In genomic region chr1:221284028-221284427, GRCh38 we compare ENCODE assay signal across 1 cellular context.
TF ChIP-seq lines count a peak whose summit lies in the region.

No MANE protein-coding gene starts in this region.

TF ChIP-seq in HEK293, 187 proteins besides CTCF, POLR2A, EP300 and RAD21 (continued from another document):
- TF ChIP-seq PRDM6 (tag by site-specific recombination; IDR thresholded peaks at IDR 0.05) (peak; percentile 86), MZF1 (tag by site-specific recombination; IDR thresholded peaks at IDR 0.05; ENCODE audit: borderline replicate concordance) (peak; percentile 34; the same call in 1 of the 2 replicates), ZNF184 (tag by site-specific recombination; IDR thresholded peaks at IDR 0.05) (peak; percentile 83; the same call in 1 of the 2 replicates), ZNF843 (tag by site-specific recombination; IDR thresholded peaks at IDR 0.05) (0 out of 2 replicates have a peak, but pooled peaks have one; percentile 37), TCF7L2 (IDR thresholded peaks at IDR 0.05; ENCODE audit: borderline replicate concordance, low read depth, low read length) (no peak), PRDM1 (tag by site-specific recombination; IDR thresholded peaks at IDR 0.05) (no peak), ZNF660 (tag by site-specific recombination; IDR thresholded peaks at IDR 0.05) (peak; percentile 97), FEZF1 (tag by site-specific recombination; IDR thresholded peaks at IDR 0.05) (peak; percentile 34; the same call in 1 of the 2 replicates), ZNF350 (tag by site-specific recombination; IDR thresholded peaks at IDR 0.05) (peak; percentile 90), ZNF394 (tag by site-specific recombination; IDR thresholded peaks at IDR 0.05; ENCODE audit: borderline replicate concordance) (no peak; the same call in 1 of the 2 replicates), ZNF529 (tag by site-specific recombination; IDR thresholded peaks at IDR 0.05; ENCODE audit: insufficient replicate concordance) (peak; percentile 58), ZNF112 (tag by site-specific recombination; IDR thresholded peaks at IDR 0.05) (no peak), KLF10 (tag by site-specific recombination; IDR thresholded peaks at IDR 0.05) (peak; percentile 73; the same call in 1 of the 2 replicates), TSHZ1 (tag by site-specific recombination; IDR thresholded peaks at IDR 0.05; ENCODE audit: borderline replicate concordance) (0 out of 2 replicates have a peak, but pooled peaks have one; percentile 29), ZNF544 (tag by site-specific recombination; IDR thresholded peaks at IDR 0.05) (peak; percentile 87; the same call in 1 of the 2 replicates), GLI2 (tag by site-specific recombination; IDR thresholded peaks at IDR 0.05; ENCODE audit: borderline replicate concordance, low read depth) (0 out of 2 replicates have a peak, but pooled peaks have one; percentile 30), ZNF132 (tag by site-specific recombination; IDR thresholded peaks at IDR 0.05; ENCODE audit: borderline replicate concordance) (peak; percentile 79; the same call in 1 of the 2 replicates), ZNF513 (tag by site-specific recombination; IDR thresholded peaks at IDR 0.05) (0 out of 2 replicates have a peak, but pooled peaks have one; percentile 16), WT1 (tag by site-specific recombination; IDR thresholded peaks at IDR 0.05) (0 out of 2 replicates have a peak, but pooled peaks have one; percentile 51), ZNF571 (tag by site-specific recombination; IDR thresholded peaks at IDR 0.05) (0 out of 2 replicates have a peak, but pooled peaks have one; percentile 66), BCL11B (tag by site-specific recombination; IDR thresholded peaks at IDR 0.05; ENCODE audit: low read depth) (no peak), ZNF677 (tag by site-specific recombination; IDR thresholded peaks at IDR 0.05) (peak; percentile 82), ZNF274 (IDR thresholded peaks at IDR 0.05; ENCODE audit: low read length) (no peak), ZNF274 (tag by site-specific recombination; IDR thresholded peaks at IDR 0.05; ENCODE audit: borderline replicate concordance) (no peak), GFI1B (tag by site-specific recombination; IDR thresholded peaks at IDR 0.05) (peak; percentile 76), INSM2 (tag by site-specific recombination; IDR thresholded peaks at IDR 0.05) (peak; percentile 87), ZNF561 (tag by site-specific recombination; IDR thresholded peaks at IDR 0.05; ENCODE audit: borderline replicate concordance) (peak; percentile 76; the same call in 1 of the 2 replicates), ZNF629 (tag by site-specific recombination; IDR thresholded peaks at IDR 0.05) (0 out of 2 replicates have a peak, but pooled peaks have one; percentile 19), SCRT1 (tag by site-specific recombination; IDR thresholded peaks at IDR 0.05; ENCODE audit: borderline replicate concordance) (no peak), ZEB2 (tag by site-specific recombination; IDR thresholded peaks at IDR 0.05) (peak; percentile 52; the same call in 1 of the 2 replicates), ZNF214 (tag by site-specific recombination; IDR thresholded peaks at IDR 0.05; ENCODE audit: borderline replicate concordance) (peak; percentile 54; the same call in 1 of the 2 replicates), ZNF626 (tag by site-specific recombination; IDR thresholded peaks at IDR 0.05) (peak; percentile 82; the same call in 1 of the 2 replicates), ZNF830 (tag by site-specific recombination; IDR thresholded peaks at IDR 0.05; ENCODE audit: low read depth) (peak; percentile 77; the same call in 1 of the 2 replicates), ZNF416 (tag by site-specific recombination; IDR thresholded peaks at IDR 0.05) (no peak), ZSCAN5A (tag by site-specific recombination; IDR thresholded peaks at IDR 0.05) (no peak), PRDM4 (tag by site-specific recombination; IDR thresholded peaks at IDR 0.05) (peak; percentile 81)
- TF ChIP-seq, protein P1, sequence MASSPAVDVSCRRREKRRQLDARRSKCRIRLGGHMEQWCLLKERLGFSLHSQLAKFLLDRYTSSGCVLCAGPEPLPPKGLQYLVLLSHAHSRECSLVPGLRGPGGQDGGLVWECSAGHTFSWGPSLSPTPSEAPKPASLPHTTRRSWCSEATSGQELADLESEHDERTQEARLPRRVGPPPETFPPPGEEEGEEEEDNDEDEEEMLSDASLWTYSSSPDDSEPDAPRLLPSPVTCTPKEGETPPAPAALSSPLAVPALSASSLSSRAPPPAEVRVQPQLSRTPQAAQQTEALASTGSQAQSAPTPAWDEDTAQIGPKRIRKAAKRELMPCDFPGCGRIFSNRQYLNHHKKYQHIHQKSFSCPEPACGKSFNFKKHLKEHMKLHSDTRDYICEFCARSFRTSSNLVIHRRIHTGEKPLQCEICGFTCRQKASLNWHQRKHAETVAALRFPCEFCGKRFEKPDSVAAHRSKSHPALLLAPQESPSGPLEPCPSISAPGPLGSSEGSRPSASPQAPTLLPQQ (tag by site-specific recombination; IDR thresholded peaks at IDR 0.05), result no peak
- TF ChIP-seq, protein P2, sequence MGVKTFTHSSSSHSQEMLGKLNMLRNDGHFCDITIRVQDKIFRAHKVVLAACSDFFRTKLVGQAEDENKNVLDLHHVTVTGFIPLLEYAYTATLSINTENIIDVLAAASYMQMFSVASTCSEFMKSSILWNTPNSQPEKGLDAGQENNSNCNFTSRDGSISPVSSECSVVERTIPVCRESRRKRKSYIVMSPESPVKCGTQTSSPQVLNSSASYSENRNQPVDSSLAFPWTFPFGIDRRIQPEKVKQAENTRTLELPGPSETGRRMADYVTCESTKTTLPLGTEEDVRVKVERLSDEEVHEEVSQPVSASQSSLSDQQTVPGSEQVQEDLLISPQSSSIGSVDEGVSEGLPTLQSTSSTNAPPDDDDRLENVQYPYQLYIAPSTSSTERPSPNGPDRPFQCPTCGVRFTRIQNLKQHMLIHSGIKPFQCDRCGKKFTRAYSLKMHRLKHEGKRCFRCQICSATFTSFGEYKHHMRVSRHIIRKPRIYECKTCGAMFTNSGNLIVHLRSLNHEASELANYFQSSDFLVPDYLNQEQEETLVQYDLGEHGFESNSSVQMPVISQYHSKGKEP (tag by site-specific recombination; IDR thresholded peaks at IDR 0.05), result peak; percentile 85
